Comparison of ENCODE assay signal across 13 cellular contexts in genomic region chr15:99135194-99135593, GRCh38. TPM values are rescaled to one million over a fixed set of nuclear protein-coding genes. Genes with fewer than 3 reads are reported as not detected.
DNase-seq lines count a peak whose midpoint lies in the region; ATAC-seq and TF ChIP-seq lines count a peak whose summit lies in the region.
"Had no signal": no experiment of that assay in that cellular context is flagged by ENCODE, and none has a peak within 500 bp of the region (broad histone marks: within the 10 kb centered on the region; RNA-seq: fewer than 3 reads in every experiment).

No MANE protein-coding gene starts in this region.

- H3K27ac ChIP-seq in right cardiac atrium (ENCODE audit: low read length) = no peak overlapping the region
- H3K27ac ChIP-seq in transverse colon = peak overlapping the region; percentile 1 to 92 (median 82)
- H3K27ac ChIP-seq: BLaER1 had no signal

- H3K9me3 Mint-ChIP-seq in activated T-helper 17 cell treated with anti-CD3 and anti-CD28 coated beads, Interleukin-2, amount 50 U/mL, for 72 hours = no peaks in the 10 kb centered on the region
- H3K9me3 Mint-ChIP-seq: central memory CD8-positive, alpha-beta T cell had no signal

- H3K27me3 Mint-ChIP-seq in activated T-helper 17 cell treated with anti-CD3 and anti-CD28 coated beads, Interleukin-2, amount 50 U/mL, for 72 hours = no peaks in the 10 kb centered on the region
- H3K27me3 Mint-ChIP-seq: central memory CD8-positive, alpha-beta T cell; type B pancreatic cell had no signal

- H3K27me3 ChIP-seq in right cardiac atrium (ENCODE audit: control insufficient read depth, insufficient read depth) (no peaks in the 10 kb centered on the region), transverse colon (no peaks in the 10 kb centered on the region)
- H3K27me3 ChIP-seq: BLaER1 had no signal

- no peak overlapping the region for H3K4me3 Mint-ChIP-seq in activated T-helper 17 cell treated with anti-CD3 and anti-CD28 coated beads, Interleukin-2, amount 50 U/mL, for 72 hours
- H3K4me3 Mint-ChIP-seq: central memory CD8-positive, alpha-beta T cell; type B pancreatic cell had no signal

- TF ChIP-seq CTCF in transverse colon (IDR thresholded peaks at IDR 0.05) = no peak

- H3K36me3 ChIP-seq in transverse colon = no peaks in the 10 kb centered on the region
- H3K36me3 ChIP-seq: BLaER1 had no signal

- intact Hi-C loops in Right ventricle myocardium superior (cut with DNase I) = no loop called here
- intact Hi-C loops in right cardiac atrium (cut with DNase I) = no loop called here
- intact Hi-C loops in transverse colon (cut with DNase I; ENCODE audit: low total_unique reads) = no loop called here

- H3K36me3 Mint-ChIP-seq in activated T-helper 17 cell treated with anti-CD3 and anti-CD28 coated beads, Interleukin-2, amount 50 U/mL, for 72 hours (ENCODE audit: low read depth) = no peaks in the 10 kb centered on the region

- in situ Hi-C loops in transverse colon (cut with MboI; ENCODE audit: low pct_ligation_motif_present in 1 of 4, low pct_unique_long_range_greater_than_20kb in 1 of 4, low sequenced_read_pairs in 3 of 4) = no loop called here

- no peak for TF ChIP-seq POLR2A in transverse colon (IDR thresholded peaks at IDR 0.05)

- H3K9me3 ChIP-seq in right cardiac atrium (ENCODE audit: control insufficient read depth, low read length) (no peaks in the 10 kb centered on the region), transverse colon (no peaks in the 10 kb centered on the region)
- H3K9me3 ChIP-seq: BLaER1 had no signal

- no peaks in the 10 kb centered on the region for H3K4me1 Mint-ChIP-seq in activated T-helper 17 cell treated with anti-CD3 and anti-CD28 coated beads, Interleukin-2, amount 50 U/mL, for 72 hours

- H3K27ac Mint-ChIP-seq in activated T-helper 17 cell treated with anti-CD3 and anti-CD28 coated beads, Interleukin-2, amount 50 U/mL, for 72 hours = no peak overlapping the region
- H3K27ac Mint-ChIP-seq: type B pancreatic cell had no signal

- no peak for DNase-seq in Right ventricle myocardium superior
- no peak for DNase-seq in right cardiac atrium
- no peak for DNase-seq in transverse colon
- no peak for DNase-seq in NCI-H524 treated with DMSO at 0.1 percent for 48 hours (lab: John Stamatoyannopoulos, UW)
- DNase-seq in NCI-H2081 (lab: John Stamatoyannopoulos, UW) = no peak
- DNase-seq: activated CD4-positive, CD25-positive, alpha-beta regulatory T cell treated with anti-CD3 and anti-CD28 coated beads, Interleukin-2, amount 50 U/mL, for 72 hours; GOT3 had no signal

- H3K4me3 ChIP-seq in right cardiac atrium (ENCODE audit: low read length) (no peak overlapping the region), transverse colon (no peak overlapping the region)
- H3K4me3 ChIP-seq: BLaER1 had no signal

- WGBS in right cardiac atrium = 60% methylated on average over 4 of the region's 4 CpGs
- WGBS in transverse colon (ENCODE audit: low coverage in 1 of 2), 2 donors = 61 to 86% methylated on average over 3 to 4 of the region's 4 CpGs

- no peak for TF ChIP-seq EP300 in transverse colon (IDR thresholded peaks at IDR 0.05; ENCODE audit: low read depth)

- H3K4me1 ChIP-seq in right cardiac atrium (ENCODE audit: control insufficient read depth, insufficient read depth, low read length) (no peaks in the 10 kb centered on the region), transverse colon (peaks cover 0 to 6% (median 0%) of the 10 kb centered on the region in 4 donors)
- H3K4me1 ChIP-seq: BLaER1 had no signal

- ATAC-seq in Right ventricle myocardium superior (ENCODE audit: poor library complexity) = peak; percentile 60
- ATAC-seq in right cardiac atrium = no peak
- ATAC-seq in HG02885 (IDR thresholded peaks at IDR 0.05; ENCODE audit: poor library complexity, unreplicated experiment) = peak; percentile 90
- ATAC-seq in activated T-helper 17 cell treated with anti-CD3 and anti-CD28 coated beads, Interleukin-2, amount 50 U/mL, for 72 hours (replicated peaks) = peak; percentile 52
- no peak for ATAC-seq in HG03139 (IDR thresholded peaks at IDR 0.05; ENCODE audit: unreplicated experiment)

RNA-seq across cellular contexts. Expression of gene SYNM, which starts 30.3 kb away (rescaled TPM):
- total RNA-seq in Right ventricle myocardium superior = 295 TPM
- total RNA-seq in right cardiac atrium = 100 to 1,000 TPM; 184 to 463 (median 218) TPM
- polyA plus RNA-seq in right cardiac atrium = 127 TPM
- total RNA-seq in activated T-helper 17 cell treated with anti-CD3 and anti-CD28 coated beads, Interleukin-2, amount 50 U/mL, for 72 hours = under 1 TPM; 0.43 to 0.58 TPM
- 100 to 1,000 TPM in 2 of 4 donors, 10 to 100 TPM in 2; 98.3 to 414 (median 158) TPM for total RNA-seq in transverse colon

Comparison
In these comparisons a context has a peak if more than half of its experiments do, and no peak if none do; other contexts are left out.
1. ATAC-seq: peak in Right ventricle myocardium superior (single experiment), HG02885 (single experiment) and activated T-helper 17 cell treated with anti-CD3 and anti-CD28 coated beads, Interleukin-2, amount 50 U/mL, for 72 hours (single experiment); none in right cardiac atrium (0 of 2) and HG03139 (single experiment).
2. RNA of gene SYNM, which starts 30.3 kb away (total RNA-seq): 295 TPM in Right ventricle myocardium superior (single experiment), 184 to 463 TPM in right cardiac atrium and 98.3 to 414 TPM in transverse colon; 0.43 to 0.58 TPM in activated T-helper 17 cell treated with anti-CD3 and anti-CD28 coated beads, Interleukin-2, amount 50 U/mL, for 72 hours; every median in the first group is over 10 times any median in the second.